13 cellular contexts compared by ENCODE assay signal in genomic region chr4:149347139-149347538, GRCh38.
DNase-seq lines count a peak whose midpoint lies in the region; ATAC-seq and TF ChIP-seq lines count a peak whose summit lies in the region.
"Had no signal": no experiment of that assay in that cellular context is flagged by ENCODE, and none has a peak within 500 bp of the region (broad histone marks: within the 10 kb centered on the region; RNA-seq: fewer than 3 reads in every experiment).

No MANE protein-coding gene starts in this region.

- no peak overlapping the region for H2BK15ac ChIP-seq in IMR-90 (ENCODE audit: low read depth, low read length)

- dilution Hi-C loops in IMR-90 (cut with HindIII; ENCODE audit: low sequenced_read_pairs, unreplicated experiment), result no loop called here

- no CpG with 5 or more reads among the region's 3 CpGs for WGBS in IMR-90 (ENCODE audit: extremely low coverage in 2 of 2, insufficient read length in 1 of 2), 2 experiments

- H4K5ac ChIP-seq in IMR-90 (ENCODE audit: low read depth, low read length), result no peak overlapping the region

- H3K4me3 ChIP-seq in IMR-90 (ENCODE audit: insufficient read depth, low read depth, low read length) (no peak overlapping the region), choroid plexus epithelial cell (ENCODE audit: low read depth, low read length) (no peak overlapping the region)

- TF ChIP-seq CTCF in IMR-90 (conservative IDR thresholded peaks at IDR 0.05; ENCODE audit: low read depth, low read length), result no peak
- TF ChIP-seq CTCF in choroid plexus epithelial cell (conservative IDR thresholded peaks at IDR 0.05; ENCODE audit: low read depth, low read length), result no peak

- BruUV-seq in IMR-90 (replicated peaks; lab: Mats Ljungman, UMichigan), result no TSS peak

- no peak for TF ChIP-seq POLR2A in IMR-90 (IDR thresholded peaks at IDR 0.05; ENCODE audit: low read depth, low read length)

- no peak overlapping the region for H3K4me2 ChIP-seq in IMR-90 (ENCODE audit: low read depth, low read length)

- H2AFZ ChIP-seq in IMR-90 (replicated peaks; ENCODE audit: low read length, poor library complexity), result no peak overlapping the region

- H3K23ac ChIP-seq in IMR-90 (ENCODE audit: low read depth, low read length), result no peak overlapping the region

- H3K4ac ChIP-seq in IMR-90 (ENCODE audit: low read depth, low read length), result no peak overlapping the region

- POLR2A ChIA-PET in IMR-90 (lab: Charles Lee; ENCODE audit: unreplicated experiment), result no interaction called here

- H3K56ac ChIP-seq in IMR-90 (ENCODE audit: extremely low read depth, insufficient read depth, low read length), result no peak overlapping the region

- H3K79me1 ChIP-seq in IMR-90 (ENCODE audit: low read depth in 1 of 2, low read length in 2 of 2), result no peaks in the 10 kb centered on the region

- ATAC-seq in IMR-90 (ENCODE audit: low read depth), result no peak
- ATAC-seq in GM19328 (IDR thresholded peaks at IDR 0.05; ENCODE audit: unreplicated experiment), result no peak

- in situ Hi-C loops in IMR-90 (cut with MboI; ENCODE audit: low sequenced_read_pairs), result no loop called here

- no peak overlapping the region for H2BK120ac ChIP-seq in IMR-90 (ENCODE audit: low read depth, low read length)

- H3K9me1 ChIP-seq in IMR-90 (ENCODE audit: insufficient read depth, low read length), result no peaks in the 10 kb centered on the region

- DNase-seq in EL (peak; percentile 8), IMR-90 (peak; percentile 4), choroid plexus epithelial cell (ENCODE audit: low read depth) (peak; percentile 16), fibroblast of the conjunctiva (ENCODE audit: low read depth) (peak; percentile 2), NCI-H510A (lab: John Stamatoyannopoulos, UW) (no peak), NCI-H1694 treated with DMSO at 0.1 percent for 48 hours (lab: John Stamatoyannopoulos, UW) (no peak)
- DNase-seq: CD4-positive, CD25-positive, alpha-beta regulatory T cell; HFFc6; MM.1S; NCI-H1092 treated with DMSO at 0.1 percent for 48 hours; NCI-H524 treated with DMSO at 0.1 percent for 48 hours; SHP77 treated with DMSO at 0.1 percent for 48 hours had no signal

- no peaks in the 10 kb centered on the region for H3K4me1 ChIP-seq in IMR-90 (ENCODE audit: control insufficient read depth, insufficient read depth, low read length)

- H3K36me3 ChIP-seq in IMR-90 (ENCODE audit: control insufficient read depth, insufficient read depth, low read length), result no peaks in the 10 kb centered on the region

- H2BK5ac ChIP-seq in IMR-90 (ENCODE audit: low read depth, low read length, poor library complexity, severe bottlenecking), result no peak overlapping the region

- H3K18ac ChIP-seq in IMR-90 (ENCODE audit: low read depth, low read length), result no peak overlapping the region

- intact Hi-C loops in IMR-90 (cut with micrococcal nuclease), result no loop called here

- no peak overlapping the region for H3K9ac ChIP-seq in IMR-90 (ENCODE audit: low read depth, low read length)

- no peak overlapping the region for H3K27ac ChIP-seq in IMR-90 (ENCODE audit: insufficient read depth, low read length)

- no peak overlapping the region for H4K8ac ChIP-seq in IMR-90 (ENCODE audit: low read depth in 2 of 2, low read length in 2 of 2)

- H2BK20ac ChIP-seq in IMR-90 (ENCODE audit: low read depth, low read length), result no peak overlapping the region

- H3K9me3 ChIP-seq in IMR-90 (ENCODE audit: control insufficient read depth, insufficient read depth, low read length), result no peaks in the 10 kb centered on the region

- no peaks in the 10 kb centered on the region for H3K27me3 ChIP-seq in IMR-90 (ENCODE audit: control insufficient read depth, insufficient read depth, low read length)

- no peak overlapping the region for H3K14ac ChIP-seq in IMR-90 (replicated peaks; ENCODE audit: low read depth, low read length)

- H4K20me1 ChIP-seq in IMR-90 (ENCODE audit: insufficient read depth, low read length), result no peaks in the 10 kb centered on the region

- CTCF ChIA-PET in IMR-90 (lab: Yijun Ruan, JAX), result no interaction called here

- H2AK5ac ChIP-seq in IMR-90 (ENCODE audit: low read depth, low read length), result no peak overlapping the region

- TF ChIP-seq RAD21 in IMR-90 (IDR thresholded peaks at IDR 0.05; ENCODE audit: low read length), result no peak

- no peak overlapping the region for H4K91ac ChIP-seq in IMR-90 (ENCODE audit: insufficient read depth, low read depth, low read length)

- H2AK9ac ChIP-seq in IMR-90 (replicated peaks; ENCODE audit: low read depth, low read length, poor library complexity), result no peak overlapping the region

TF ChIP-seq in IMR-90, 13 proteins besides CTCF, POLR2A, EP300 and RAD21:
- TF ChIP-seq CHD1 (IDR thresholded peaks at IDR 0.05; ENCODE audit: low read depth, low read length) (no peak), MXI1 (IDR thresholded peaks at IDR 0.05; ENCODE audit: borderline replicate concordance, low read depth, low read length) (no peak), MAFK (IDR thresholded peaks at IDR 0.05; ENCODE audit: low read depth, low read length) (no peak)

Comparison
In these comparisons a context has a peak if more than half of its experiments do, and no peak if none do; other contexts are left out.
1. DNase-seq: peak in EL (single experiment), IMR-90 (single experiment), choroid plexus epithelial cell (single experiment) and fibroblast of the conjunctiva (single experiment); none in NCI-H510A (single experiment) and NCI-H1694 treated with DMSO at 0.1 percent for 48 hours (single experiment).